In the genomic region with DNA sequence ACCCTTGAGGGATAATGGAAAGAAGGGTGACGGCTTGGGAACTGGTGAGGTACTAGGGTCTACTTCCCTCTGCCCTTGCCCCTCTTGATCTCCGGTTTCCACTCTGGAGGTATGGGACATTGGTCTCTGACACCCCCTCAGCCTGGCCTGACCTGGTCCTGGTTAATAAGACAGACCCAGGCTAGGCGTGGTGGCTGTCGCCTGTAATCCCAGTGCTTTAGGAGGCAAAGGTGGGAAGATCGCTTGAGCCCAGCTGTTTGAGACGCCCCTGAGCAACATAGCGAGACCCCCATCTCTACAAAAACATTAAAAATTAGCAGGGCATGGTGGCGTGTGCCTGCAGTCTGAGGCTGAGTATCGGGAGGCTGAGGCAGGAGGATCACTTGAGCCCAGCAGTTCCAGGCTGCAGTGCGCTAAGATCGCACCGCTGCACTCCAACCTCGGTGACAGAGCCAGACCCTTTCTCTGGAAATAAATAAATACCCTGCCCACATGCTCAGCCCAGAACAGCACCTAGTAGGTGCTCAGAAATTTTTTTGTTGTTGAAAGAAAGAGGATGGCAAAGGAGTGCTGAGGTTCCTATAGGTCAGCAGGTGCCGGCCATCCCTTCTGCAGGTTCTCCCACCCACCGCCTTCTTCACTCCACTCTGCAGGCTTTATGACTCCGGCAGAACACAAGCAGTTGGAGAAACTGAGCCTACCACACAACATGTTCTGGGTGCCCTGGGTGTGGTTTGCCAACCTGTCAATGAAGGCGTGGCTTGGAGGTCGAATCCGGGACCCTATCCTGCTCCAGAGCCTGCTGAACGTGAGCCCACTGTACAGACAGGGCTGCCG, we compare ENCODE assay signal across 12 cellular contexts. TPM values are rescaled to one million over a fixed set of nuclear protein-coding genes. Genes with fewer than 3 reads are reported as not detected.
DNase-seq lines count a peak whose midpoint lies in the region; ATAC-seq and TF ChIP-seq lines count a peak whose summit lies in the region.
"Had no signal": no experiment of that assay in that cellular context is flagged by ENCODE, and none has a peak within 500 bp of the region (broad histone marks: within the 10 kb centered on the region; RNA-seq: fewer than 3 reads in every experiment).

No MANE protein-coding gene starts in this region.

- H3K4me1 Mint-ChIP-seq in osteocyte (ENCODE audit: unreplicated experiment): peaks cover 12% of the 10 kb centered on the region

- no peaks in the 10 kb centered on the region for H3K9me3 ChIP-seq in HUES6 (ENCODE audit: control insufficient read depth, insufficient read depth, low read depth, low read length)
- no peaks in the 10 kb centered on the region for H3K9me3 ChIP-seq in esophagus squamous epithelium
- H3K9me3 ChIP-seq: ascending aorta had no signal

- H3K4me3 Mint-ChIP-seq in osteocyte (ENCODE audit: unreplicated experiment): no peak overlapping the region
- H3K4me3 Mint-ChIP-seq: activated CD4-positive, alpha-beta memory T cell treated with anti-CD3 and anti-CD28 coated beads for 36 hours had no signal

- intact Hi-C loops in esophagus squamous epithelium (cut with DNase I): no loop called here

- peak overlapping the region; percentile 84 for H3K4me3 ChIP-seq in ACC112 (ENCODE audit: low read depth, low read length)
- H3K4me3 ChIP-seq in HUES6 (ENCODE audit: low read depth, low read length): peak overlapping the region; percentile 48; the same call in 1 of the 2 replicates
- H3K4me3 ChIP-seq in esophagus squamous epithelium: peak overlapping the region in 2 of 4 donors; percentile 41 to 61

- no peaks in the 10 kb centered on the region for H3K9me3 Mint-ChIP-seq in osteocyte (ENCODE audit: unreplicated experiment)
- H3K9me3 Mint-ChIP-seq: activated CD4-positive, alpha-beta memory T cell treated with anti-CD3 and anti-CD28 coated beads for 36 hours had no signal

- H3K79me2 ChIP-seq in ACC112 (ENCODE audit: control insufficient read depth, insufficient read depth, low read length, unreplicated experiment): peaks cover 6% of the 10 kb centered on the region

- peaks cover 8% of the 10 kb centered on the region for H3K4me1 ChIP-seq in ACC112 (ENCODE audit: control insufficient read depth, insufficient read depth, low read length, unreplicated experiment)
- H3K4me1 ChIP-seq in HUES6 (ENCODE audit: control insufficient read depth, insufficient read depth, low read length): 0 out of 2 replicates have a peak, but pooled peaks cover 9% of the 10 kb centered on the region
- peaks cover 16 to 36% (median 16%) of the 10 kb centered on the region in 3 donors for H3K4me1 ChIP-seq in esophagus squamous epithelium

- WGBS in esophagus squamous epithelium, 2 donors: 84 to 88% methylated on average over 9 to 19 of the region's 21 CpGs

- H3K9ac ChIP-seq in HUES6 (ENCODE audit: low read length): no peak overlapping the region

- H3K36me3 ChIP-seq in ACC112 (ENCODE audit: insufficient read depth, low read length): no peaks in the 10 kb centered on the region
- H3K36me3 ChIP-seq in HUES6 (ENCODE audit: control insufficient read depth, insufficient read depth, low read length): no peaks in the 10 kb centered on the region
- peaks cover 0 to 6% (median 0%) of the 10 kb centered on the region in 3 donors for H3K36me3 ChIP-seq in esophagus squamous epithelium
- H3K36me3 ChIP-seq: ascending aorta had no signal

- H3K27me3 ChIP-seq in ACC112 (ENCODE audit: insufficient read depth, low read length): no peaks in the 10 kb centered on the region
- peaks cover 29% of the 10 kb centered on the region for H3K27me3 ChIP-seq in HUES6 (ENCODE audit: control insufficient read depth, insufficient read depth, low read length)
- H3K27me3 ChIP-seq in esophagus squamous epithelium: peaks cover 0 to 41% (median 0%) of the 10 kb centered on the region in 4 donors
- H3K27me3 ChIP-seq: ascending aorta had no signal

- TF ChIP-seq CTCF in esophagus squamous epithelium (IDR thresholded peaks at IDR 0.05): no peak
- no peak for TF ChIP-seq CTCF in osteocyte (IDR thresholded peaks at IDR 0.05)

- no peak for TF ChIP-seq POLR2A in esophagus squamous epithelium (IDR thresholded peaks at IDR 0.05)

- H3K27ac ChIP-seq in ACC112 (ENCODE audit: low read depth, low read length) (no peak overlapping the region), HUES6 (ENCODE audit: low read depth, low read length) (no peak overlapping the region), esophagus squamous epithelium (peak overlapping the region in 3 of 4 donors; percentile 75 to 84 (median 81))

- H3K36me3 Mint-ChIP-seq in osteocyte (ENCODE audit: unreplicated experiment): peaks cover 3% of the 10 kb centered on the region
- H3K36me3 Mint-ChIP-seq: activated CD4-positive, alpha-beta memory T cell treated with anti-CD3 and anti-CD28 coated beads for 36 hours had no signal

- DNase-seq in esophagus squamous epithelium (lab: John Stamatoyannopoulos, UW): no peak
- peak; percentile 73 for DNase-seq in osteocyte (ENCODE audit: extremely low spot score, unreplicated experiment)
- DNase-seq in NCI-H526 (lab: John Stamatoyannopoulos, UW): no peak
- no peak for DNase-seq in NCI-H345 (lab: John Stamatoyannopoulos, UW)
- no peak for DNase-seq in NCI-H510A (lab: John Stamatoyannopoulos, UW)
- DNase-seq: MM.1S; NK-92 treated with Interleukin-12 subunit alpha and Interleukin-12 subunit beta, amount 100 ng/mL, for 24 hours had no signal

- H2AFZ ChIP-seq in ACC112 (ENCODE audit: low read length, unreplicated experiment): no peak overlapping the region

- ATAC-seq in GM18870 (IDR thresholded peaks at IDR 0.05; ENCODE audit: unreplicated experiment): no peak

- H3K27me3 Mint-ChIP-seq in osteocyte (ENCODE audit: unreplicated experiment): no peaks in the 10 kb centered on the region

- H3K27ac Mint-ChIP-seq in osteocyte (ENCODE audit: unreplicated experiment): no peak overlapping the region
- H3K27ac Mint-ChIP-seq: activated CD4-positive, alpha-beta memory T cell treated with anti-CD3 and anti-CD28 coated beads for 36 hours had no signal

RNA-seq across cellular contexts. Expression of a gene that starts 6.3 kb away (rescaled TPM):
- 1 to 10 TPM in 1 of 4 donors, under 1 TPM in 3; 0.08 to 2.7 (median 0.39) TPM for total RNA-seq in esophagus squamous epithelium
- total RNA-seq in osteocyte: 0.81 and 2.0 TPM in 2 replicates

RNA-seq across cellular contexts. Expression of a gene that starts 11.0 kb away (rescaled TPM):
- total RNA-seq in esophagus squamous epithelium (1,000 to 10,000 TPM in 1 of 4 donors, 100 to 1,000 TPM in 3; 716 to 1,904 (median 760) TPM), osteocyte (2,993 and 3,020 TPM in 2 replicates)

RNA-seq across cellular contexts. Expression of a gene that starts 39.0 kb away (rescaled TPM):
- total RNA-seq in esophagus squamous epithelium (10 to 100 TPM in 1 of 4 donors, 1 to 10 TPM in 2, under 1 TPM in 1; 0.15 to 10.3 (median 5.0) TPM), osteocyte (44.2 and 49.2 TPM in 2 replicates)

Comparison
In these comparisons a context has a peak if more than half of its experiments do, and no peak if none do; other contexts are left out.
1. H3K27ac ChIP-seq: peak in esophagus squamous epithelium (3 of 4); none in ACC112 (single experiment) and HUES6 (single experiment).